8 cellular contexts compared by ENCODE assay signal in the genomic region with DNA sequence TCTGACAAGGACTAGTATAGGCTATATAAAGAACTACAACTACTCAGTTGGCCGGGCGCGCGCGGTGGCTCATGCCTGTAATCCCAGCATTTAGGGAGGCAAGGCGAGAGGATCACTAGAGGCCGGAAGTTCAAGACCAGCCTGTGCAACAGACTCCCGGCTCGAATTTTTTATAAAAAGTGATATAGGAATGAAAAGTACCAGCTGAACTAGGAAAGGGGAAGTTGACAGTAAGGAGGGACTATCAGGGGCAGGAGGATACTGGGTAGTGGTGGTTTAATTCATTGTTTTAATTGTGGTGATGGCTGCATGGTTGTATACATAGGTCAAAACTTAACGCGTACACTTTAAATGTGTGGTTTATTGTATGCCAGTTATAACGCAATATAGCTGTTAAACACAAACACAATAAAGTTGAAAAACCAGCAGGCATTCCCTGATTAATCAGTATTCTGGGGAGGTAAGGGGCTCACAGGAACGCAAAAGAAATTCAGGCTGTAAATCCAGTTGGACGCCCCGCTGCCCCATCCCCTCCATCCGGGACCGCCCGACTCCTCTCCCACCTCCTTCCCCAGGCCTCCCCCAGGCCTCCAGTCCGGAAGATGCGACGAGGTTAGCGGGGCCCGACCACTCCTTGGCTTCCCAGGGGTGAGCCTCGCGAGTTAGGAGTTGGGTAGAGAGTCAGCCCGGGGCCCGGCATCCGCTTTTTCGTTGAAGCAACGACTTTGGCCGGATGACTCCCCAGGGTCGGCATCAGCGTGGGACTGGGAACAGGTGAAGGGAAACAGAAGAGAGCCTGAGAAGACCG. TPM values are rescaled to one million over a fixed set of nuclear protein-coding genes. Genes with fewer than 3 reads are reported as not detected.
A peak's percentile ranks its signal among the peaks of the same experiment; 100 is the strongest.
DNase-seq lines count a peak whose midpoint lies in the region; ATAC-seq, FAIRE-seq and TF ChIP-seq lines count a peak whose summit lies in the region.

No MANE protein-coding gene starts in this region.

- H3K27ac ChIP-seq in GM23338 (ENCODE audit: low read depth) (peak overlapping the region; percentile 97), GM12878 (ENCODE audit: control insufficient read depth, insufficient read depth) (peak overlapping the region; percentile 81)

- no peaks in the 10 kb centered on the region for H3K9me3 ChIP-seq in GM12878 (replicated peaks; ENCODE audit: control insufficient read depth, insufficient read depth, low read length)

- H3K79me2 ChIP-seq in GM23338 (replicated peaks; ENCODE audit: insufficient read depth) (peaks cover 41% of the 10 kb centered on the region), GM12878 (ENCODE audit: control insufficient read depth, insufficient read depth, low read length) (peaks cover 44% of the 10 kb centered on the region)

- RAD21 ChIA-PET in GM12878 (lab: Charles Lee; ENCODE audit: unreplicated experiment), result interaction anchor here (0.9 kb wide), 1 partner anchor 83 kb away, joined by 3 read pairs; no protein-coding TSS in a partner anchor

- H3K9me3 Mint-ChIP-seq in GM23338, result no peaks in the 10 kb centered on the region

- FAIRE-seq in GM12878 (lab: Jason Lieb, UNC), result no peak

- SMC1A ChIA-PET in GM12878 (lab: Charles Lee; ENCODE audit: uncharacterized antibody, unreplicated experiment), result interaction anchor here (0.6 to 1.2 kb wide), 2 partner anchors 13 to 182 kb away, joined by 3 to 4 read pairs; no protein-coding TSS in a partner anchor

- peak; percentile 88 for TF ChIP-seq POLR2A in GM12878 (IDR thresholded peaks at IDR 0.05; ENCODE audit: low read depth, low read length)

- in situ Hi-C loops in GM12878 (cut with MboI), result no loop called here

- TSS peak; percentile 98 for BruUV-seq in GM12878 (replicated peaks; lab: Mats Ljungman, UMichigan)

- DNase-seq in GM12864 (ENCODE audit: low read depth), result no peak
- peak; percentile 83 for DNase-seq in GM23338 (ENCODE audit: low spot score)
- peak; percentile 85 to 93 for DNase-seq in Kasumi-1 (lab: John Stamatoyannopoulos, UW)
- peak; percentile 84 for DNase-seq in SKM-1 treated with dmso at 0.1 percent for 144 hours (lab: John Stamatoyannopoulos, UW; ENCODE audit: unreplicated experiment)
- DNase-seq in GM12878 (ENCODE audit: low read depth, low spot score), result peak; percentile 5
- DNase-seq in islet precursor cell, result peak; percentile 90
- DNase-seq in stimulated activated CD4-positive, alpha-beta T cell treated with anti-CD3 and anti-CD28 coated beads, Interleukin-1b, Interleukin-23, amount 100 ng/mL, for 1 hour (ENCODE audit: low read depth in 2 of 2), result peak; percentile 24 to 44
- DNase-seq in pons (ENCODE audit: low spot score), result no peak

- H4K20me1 ChIP-seq in GM23338 (replicated peaks; ENCODE audit: insufficient read depth) (peaks cover 21% of the 10 kb centered on the region), GM12878 (ENCODE audit: control insufficient read depth, insufficient read depth) (no peaks in the 10 kb centered on the region)

- H2AFZ ChIP-seq in GM23338 (peak overlapping the region; percentile 97), GM12878 (ENCODE audit: control insufficient read depth, low read depth, low read length) (peak overlapping the region; percentile 98)

- H3K4me1 ChIP-seq in GM23338 (ENCODE audit: insufficient read depth) (0 out of 2 replicates have a peak, but pooled peaks cover 9% of the 10 kb centered on the region), GM12878 (ENCODE audit: control insufficient read depth, insufficient read depth, low read length) (no peaks in the 10 kb centered on the region)

- peaks cover 5% of the 10 kb centered on the region for H3K4me1 Mint-ChIP-seq in GM23338

- H3K36me3 Mint-ChIP-seq in GM23338 (ENCODE audit: low read depth), result no peaks in the 10 kb centered on the region

- no peaks in the 10 kb centered on the region for H3F3A ChIP-seq in GM23338 (replicated peaks; ENCODE audit: low read depth)

- H3K9me2 ChIP-seq in GM23338 (ENCODE audit: insufficient read depth), result no peaks in the 10 kb centered on the region

- no peak for TF ChIP-seq EP300 in GM12878 (IDR thresholded peaks at IDR 0.05; ENCODE audit: borderline replicate concordance in 1 of 2, control insufficient read depth in 1 of 2, low read depth in 2 of 2, low read length in 2 of 2)

- peak overlapping the region; percentile 82 for H3K27ac Mint-ChIP-seq in GM23338

- CTCF ChIA-PET in GM12878 (lab: Yijun Ruan, JAX), result interaction anchor here (1.2 to 1.5 kb wide), 3 partner anchors 42 to 283 kb away, joined by 3 to 4 read pairs (median 3); no protein-coding TSS in a partner anchor

- intact Hi-C loops in GM12878 (cut with micrococcal nuclease; ENCODE audit: unreplicated experiment), result loop anchor here (1.0 kb wide), 2 partner anchors 13 to 60 kb away; no protein-coding TSS in a partner anchor

- POLR2A ChIA-PET in GM12878 (lab: Charles Lee), result interaction anchor here (1.2 kb wide), 1 partner anchor 11 kb away, joined by 3 read pairs; no protein-coding TSS in a partner anchor

- H3K36me3 ChIP-seq in GM23338 (ENCODE audit: insufficient read depth) (peaks cover 6% of the 10 kb centered on the region; the same call in 1 of the 2 replicates), GM12878 (ENCODE audit: control insufficient read depth in 2 of 2, insufficient read depth in 2 of 2, low read length in 1 of 2) (no peaks in the 10 kb centered on the region)

- H3K9ac ChIP-seq in GM12878 (ENCODE audit: control insufficient read depth, insufficient read depth, low read length), result peak overlapping the region; percentile 80

- H3K4me3 Mint-ChIP-seq in GM23338, result no peak overlapping the region

- H3K27me3 Mint-ChIP-seq in GM23338 (ENCODE audit: insufficient read depth, low read depth, poor library complexity), result peaks cover 2% of the 10 kb centered on the region

- ATAC-seq in GM23338, result peak; percentile 89
- peak; percentile 84 for ATAC-seq in GM12878

- peak overlapping the region; percentile 95 for H3K4me2 ChIP-seq in GM23338
- H3K4me2 ChIP-seq in GM12878 (ENCODE audit: control insufficient read depth, insufficient read depth), result peak overlapping the region; percentile 67

- H3K4me3 ChIP-seq in GM12864 (ENCODE audit: low read depth, low read length) (peak overlapping the region; percentile 95), GM23338 (peak overlapping the region; percentile 91), GM12878 (peak overlapping the region; percentile 85)

- H3K27me3 ChIP-seq in GM23338 (ENCODE audit: insufficient read depth), result no peaks in the 10 kb centered on the region
- no peaks in the 10 kb centered on the region for H3K27me3 ChIP-seq in GM12878 (replicated peaks in 1 of 2; ENCODE audit: control insufficient read depth in 2 of 2, insufficient read depth in 2 of 2, low read length in 1 of 2)

- TF ChIP-seq RAD21 in GM12878 (IDR thresholded peaks at IDR 0.05; ENCODE audit: insufficient read depth, low read depth, low read length), result no peak

- no peak for TF ChIP-seq CTCF in GM12864 (IDR thresholded peaks at IDR 0.05; ENCODE audit: low read depth, low read length, missing control alignments)
- TF ChIP-seq CTCF in GM23338 (conservative IDR thresholded peaks at IDR 0.05; ENCODE audit: low read depth in 2 of 2), result no peak
- TF ChIP-seq CTCF in GM12878 (IDR thresholded peaks at IDR 0.05 in 2 of 3, conservative IDR thresholded peaks at IDR 0.05 in 1 of 3; ENCODE audit: control insufficient read depth in 2 of 3, extremely low read depth in 1 of 3, insufficient read depth in 1 of 3, low read depth in 3 of 3, low read length in 3 of 3), result no peak

- WGBS in GM12878 (ENCODE audit: insufficient coverage, insufficient replicate concordance, low lambda C conversion rate, missing lambda C conversion rate), result 2% methylated on average over 34 of the region's 34 CpGs

RNA-seq across cellular contexts. Expression of gene POLR1B, which starts 0.7 kb away (rescaled TPM):
- 43.5 and 58.3 TPM in 2 replicates for total RNA-seq in GM23338 (2014; rRNA removed; shearing (Covaris generic))
- polyA plus RNA-seq in GM23338 (2016; fragmentation: Nextera tagmentation; extraction: Ambion mirVana) (15.4 and 16.2 TPM in 2 replicates), GM12878 (2011; rRNA removed) (35.7 and 38.6 TPM in 2 replicates), GM12878 (2014; fragmentation: Illumina TruSeq; extraction: Trizol) (33.6 and 37.9 TPM in 2 replicates), GM12878 (2014; fragmentation: Nextera tagmentation; extraction: Ambion mirVana) (10 to 100 TPM; 13.4 to 14.3 TPM), GM12878 (2014; rRNA removed) (27.4 and 36.1 TPM in 2 replicates), GM12878 (2016; fragmentation: Nextera tagmentation; extraction: Ambion mirVana) (10 to 100 TPM; 46.7 to 47.2 TPM)
- 43.8 and 53.7 TPM in 2 replicates for total RNA-seq in GM12878 (2013; cell fraction: nucleolus; rRNA removed)
- total RNA-seq in GM12878 (2014; rRNA removed) (30.1 and 31.2 TPM in 2 replicates), GM12878 (2014; rRNA removed; fragmentation: Illumina TruSeq; extraction: Trizol) (36.7 and 37.8 TPM in 2 replicates), GM12878 (2021) (45.1 and 55.8 TPM in 2 replicates)
- 12.6 TPM for polyA plus RNA-seq in GM12878 (2011; ENCODE audit: low read depth)
- polyA plus RNA-seq in GM12878 (2011; cell fraction: cytosol; rRNA removed), result 28.7 and 33.2 TPM in 2 replicates
- polyA plus RNA-seq in GM12878 (2011; cell fraction: nucleus; rRNA removed), result 21.1 and 36.1 TPM in 2 replicates
- 12.6 and 16.2 TPM in 2 replicates for polyA plus RNA-seq in GM12878 (2012)
- 88.5 and 101 TPM in 2 replicates for polyA minus RNA-seq in GM12878 (2011; rRNA and poly(A)+ RNA removed)
- polyA minus RNA-seq in GM12878 (2011; cell fraction: cytosol; rRNA and poly(A)+ RNA removed), result 32.0 and 36.5 TPM in 2 replicates
- 19.5 and 30.7 TPM in 2 replicates for polyA minus RNA-seq in GM12878 (2011; cell fraction: nucleus; rRNA and poly(A)+ RNA removed)

RNA-seq across cellular contexts. Expression of gene CHCHD5, which starts 42.9 kb away (rescaled TPM):
- 15.5 and 18.7 TPM in 2 replicates for total RNA-seq in GM23338 (2014; rRNA removed; shearing (Covaris generic))
- polyA plus RNA-seq in GM23338 (2016; fragmentation: Nextera tagmentation; extraction: Ambion mirVana), result 68.8 and 69.9 TPM in 2 replicates
- 9.8 and 9.9 TPM in 2 replicates for total RNA-seq in GM12878 (2013; cell fraction: nucleolus; rRNA removed)
- 25.7 and 37.2 TPM in 2 replicates for total RNA-seq in GM12878 (2014; rRNA removed)
- total RNA-seq in GM12878 (2014; rRNA removed; fragmentation: Illumina TruSeq; extraction: Trizol), result 21.5 and 22.9 TPM in 2 replicates
- 40.6 and 43.1 TPM in 2 replicates for total RNA-seq in GM12878 (2021)
- 46.5 TPM for polyA plus RNA-seq in GM12878 (2011; ENCODE audit: low read depth)
- 10.0 and 18.5 TPM in 2 replicates for polyA plus RNA-seq in GM12878 (2011; rRNA removed)
- 40.1 and 40.5 TPM in 2 replicates for polyA plus RNA-seq in GM12878 (2011; cell fraction: cytosol; rRNA removed)
- polyA plus RNA-seq in GM12878 (2011; cell fraction: nucleus; rRNA removed), result 25.8 and 29.2 TPM in 2 replicates
- 52.2 and 53.0 TPM in 2 replicates for polyA plus RNA-seq in GM12878 (2012)
- 2.7 and 16.4 TPM in 2 replicates for polyA plus RNA-seq in GM12878 (2014; fragmentation: Illumina TruSeq; extraction: Trizol)
- polyA plus RNA-seq in GM12878 (2014; fragmentation: Nextera tagmentation; extraction: Ambion mirVana), result 10 to 100 TPM; 65.1 to 85.6 TPM
- polyA plus RNA-seq in GM12878 (2014; rRNA removed), result 47.4 and 56.8 TPM in 2 replicates
- 100 to 1,000 TPM; 104 to 118 TPM for polyA plus RNA-seq in GM12878 (2016; fragmentation: Nextera tagmentation; extraction: Ambion mirVana)
- polyA minus RNA-seq in GM12878 (2011; rRNA and poly(A)+ RNA removed), result 5.1 and 8.6 TPM in 2 replicates
- 2.8 and 6.3 TPM in 2 replicates for polyA minus RNA-seq in GM12878 (2011; cell fraction: cytosol; rRNA and poly(A)+ RNA removed)
- 3.5 and 5.1 TPM in 2 replicates for polyA minus RNA-seq in GM12878 (2011; cell fraction: nucleus; rRNA and poly(A)+ RNA removed)

RNA-seq across cellular contexts. Expression of gene TTL, which starts 59.6 kb away (rescaled TPM):
- total RNA-seq in GM23338 (2014; rRNA removed; shearing (Covaris generic)), result 34.6 and 43.9 TPM in 2 replicates
- polyA plus RNA-seq in GM23338 (2016; fragmentation: Nextera tagmentation; extraction: Ambion mirVana) (10.1 and 10.4 TPM in 2 replicates), GM12878 (2011; rRNA removed) (17.4 and 19.9 TPM in 2 replicates), GM12878 (2014; fragmentation: Illumina TruSeq; extraction: Trizol) (23.0 and 24.7 TPM in 2 replicates), GM12878 (2014; fragmentation: Nextera tagmentation; extraction: Ambion mirVana) (1 to 10 TPM; 3.9 to 4.8 TPM), GM12878 (2014; rRNA removed) (15.2 and 15.5 TPM in 2 replicates), GM12878 (2016; fragmentation: Nextera tagmentation; extraction: Ambion mirVana) (1 to 10 TPM; 5.0 to 5.2 TPM)
- total RNA-seq in GM12878 (2013; cell fraction: nucleolus; rRNA removed), result 28.7 and 29.4 TPM in 2 replicates
- total RNA-seq in GM12878 (2014; rRNA removed) (16.6 and 16.7 TPM in 2 replicates), GM12878 (2014; rRNA removed; fragmentation: Illumina TruSeq; extraction: Trizol) (21.1 and 21.8 TPM in 2 replicates), GM12878 (2021) (24.1 and 27.1 TPM in 2 replicates)
- 4.6 TPM for polyA plus RNA-seq in GM12878 (2011; ENCODE audit: low read depth)
- 13.2 and 13.6 TPM in 2 replicates for polyA plus RNA-seq in GM12878 (2011; cell fraction: cytosol; rRNA removed)
- 15.4 and 18.9 TPM in 2 replicates for polyA plus RNA-seq in GM12878 (2011; cell fraction: nucleus; rRNA removed)
- polyA plus RNA-seq in GM12878 (2012), result 5.8 and 6.1 TPM in 2 replicates
- polyA minus RNA-seq in GM12878 (2011; rRNA and poly(A)+ RNA removed), result 18.7 and 23.0 TPM in 2 replicates
- 6.1 and 14.3 TPM in 2 replicates for polyA minus RNA-seq in GM12878 (2011; cell fraction: cytosol; rRNA and poly(A)+ RNA removed)
- polyA minus RNA-seq in GM12878 (2011; cell fraction: nucleus; rRNA and poly(A)+ RNA removed), result 6.9 and 12.4 TPM in 2 replicates

Comparison
In these comparisons a context has a peak if more than half of its experiments do, and no peak if none do; other contexts are left out.
1. DNase-seq: peak in GM23338 (single experiment), Kasumi-1 (2 of 2), SKM-1 treated with dmso at 0.1 percent for 144 hours (single experiment), GM12878 (single experiment), islet precursor cell (single experiment) and stimulated activated CD4-positive, alpha-beta T cell treated with anti-CD3 and anti-CD28 coated beads, Interleukin-1b, Interleukin-23, amount 100 ng/mL, for 1 hour (2 of 2); none in GM12864 (single experiment) and pons (single experiment).
2. Peak in every context shown above with its lines, with median percentiles within 50 percentile points of each other: H3K4me3 ChIP-seq.